8 cellular contexts compared by ENCODE assay signal in genomic region chr1:186155594-186155993, GRCh38.
A peak's percentile ranks its signal among the peaks of the same experiment; 100 is the strongest.
DNase-seq lines count a peak whose midpoint lies in the region; ATAC-seq, FAIRE-seq and TF ChIP-seq lines count a peak whose summit lies in the region.

No MANE protein-coding gene starts in this region.

- peak; percentile 73 for TF ChIP-seq CTCF in fibroblast of pulmonary artery (IDR thresholded peaks at IDR 0.05; ENCODE audit: low read length, missing control alignments)

- ATAC-seq in HG03520 (IDR thresholded peaks at IDR 0.05; ENCODE audit: unreplicated experiment) (peak; percentile 67), HG02840 (IDR thresholded peaks at IDR 0.05; ENCODE audit: low FRiP score, unreplicated experiment) (no peak)

- no peak overlapping the region for H3K4me3 ChIP-seq in fibroblast of pulmonary artery (replicated peaks; ENCODE audit: low read depth, low read length)

- peak; percentile 63 for DNase-seq in AG20443 (ENCODE audit: low spot score)
- no peak for DNase-seq in GM18507 (ENCODE audit: extremely low spot score, insufficient read length, low read depth)
- peak; percentile 6 for DNase-seq in SHP77 treated with DMSO at 0.1 percent for 48 hours (lab: John Stamatoyannopoulos, UW)
- DNase-seq in fibroblast of pulmonary artery (ENCODE audit: low read depth): peak; percentile 77
- peak; percentile 50 for DNase-seq in superior temporal gyrus (ENCODE audit: extremely low spot score)
- no peak for DNase-seq in C1 segment of cervical spinal cord (lab: John Stamatoyannopoulos, UW)

- FAIRE-seq in GM18507 (lab: Jason Lieb, UNC): peak; percentile 35

Comparison
In these comparisons a context has a peak if more than half of its experiments do, and no peak if none do; other contexts are left out.
1. DNase-seq: peak in AG20443 (single experiment), SHP77 treated with DMSO at 0.1 percent for 48 hours (single experiment), fibroblast of pulmonary artery (single experiment) and superior temporal gyrus (single experiment); none in GM18507 (single experiment) and C1 segment of cervical spinal cord (0 of 14).